Comparison of ENCODE assay signal across 17 cellular contexts in the genomic region with DNA sequence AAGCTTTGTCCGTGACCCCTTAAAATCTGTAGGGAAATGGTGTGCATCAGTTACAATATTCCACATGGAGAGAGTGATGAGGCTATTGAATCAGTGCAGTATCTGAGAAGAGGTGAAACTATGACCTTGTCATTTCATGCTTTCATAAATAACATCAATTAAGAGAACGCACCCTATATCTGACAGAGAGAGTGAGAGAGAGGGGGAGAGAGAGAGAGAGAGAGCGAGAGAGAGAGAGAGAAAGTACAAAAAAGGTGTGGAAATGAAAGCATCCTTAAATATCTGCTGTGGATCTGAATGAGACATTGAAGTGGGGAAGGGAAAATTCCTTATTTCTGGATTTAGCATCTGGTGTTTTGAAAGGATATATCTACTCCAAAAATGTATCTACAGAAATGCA.
"Had no signal": no experiment of that assay in that cellular context is flagged by ENCODE, and none has a peak within 500 bp of the region (broad histone marks: within the 10 kb centered on the region; RNA-seq: fewer than 3 reads in every experiment).

No MANE protein-coding gene starts in this region.

- H3K27ac Mint-ChIP-seq: activated naive CD8-positive, alpha-beta T cell treated with anti-CD3 and anti-CD28 coated beads, Interleukin-2, amount 10 ng/mL, durations not matched to agents 7 days and 5 days; naive thymus-derived CD8-positive, alpha-beta T cell had no signal

- H3K4me3 Mint-ChIP-seq: activated naive CD8-positive, alpha-beta T cell treated with anti-CD3 and anti-CD28 coated beads, Interleukin-2, amount 10 ng/mL, durations not matched to agents 7 days and 5 days had no signal

- H3K9me3 Mint-ChIP-seq: activated naive CD8-positive, alpha-beta T cell treated with anti-CD3 and anti-CD28 coated beads, Interleukin-2, amount 10 ng/mL, durations not matched to agents 7 days and 5 days; naive thymus-derived CD8-positive, alpha-beta T cell had no signal

- ATAC-seq: gastrocnemius medialis; naive thymus-derived CD8-positive, alpha-beta T cell had no signal

- DNase-seq: activated CD4-positive, alpha-beta T cell treated with anti-CD3 and anti-CD28 coated beads, Interleukin-2, amount 50 U/mL, for 48 hours; activated CD4-positive, CD25-positive, alpha-beta regulatory T cell treated with anti-CD3 and anti-CD28 coated beads, Interleukin-2, amount 50 U/mL, for 72 hours; activated effector memory CD4-positive, alpha-beta T cell treated with Interleukin-2 at 50 U/mL for 16 hours; activated naive CD8-positive, alpha-beta T cell treated with anti-CD3 and anti-CD28 coated beads, Interleukin-2, amount 10 ng/mL, durations not matched to agents 7 days and 5 days; cerebellar nuclear complex; esophagus squamous epithelium; gastrocnemius medialis; head of caudate nucleus; hypothalamus; left ventricle myocardium inferior; naive thymus-derived CD8-positive, alpha-beta T cell; ovary; spleen; stimulated activated CD4-positive, alpha-beta T cell treated with anti-CD3 and anti-CD28 coated beads, Interleukin-4, amount 100 ng/mL, for 1 hour; stomach; T-helper 1 cell; WERI-Rb-1 had no signal
